In genomic region chr12:71439613-71440392, GRCh38 we compare ENCODE assay signal across 8 cellular contexts. TPM values are rescaled to one million over a fixed set of nuclear protein-coding genes. Genes with fewer than 3 reads are reported as not detected.
DNase-seq lines count a peak whose midpoint lies in the region; ATAC-seq and TF ChIP-seq lines count a peak whose summit lies in the region.

TSS of gene LGR5 (plus strand) at chr12:71439798. CDS start at chr12:71440081, 283 bp downstream.

- no peaks in the 10 kb centered on the region for H4K20me1 ChIP-seq in PC-3 (ENCODE audit: low read length)

- peak within 1 kb of the TSS; percentile 62 for H3K4me3 ChIP-seq in H7 (ENCODE audit: insufficient read depth, low read depth, low read length)
- H3K4me3 ChIP-seq in PC-3 (ENCODE audit: low read length) = peak within 1 kb of the TSS; percentile 66

- POLR2A ChIA-PET in PC-3 (lab: Charles Lee; ENCODE audit: unreplicated experiment) = no interaction called here

- H3K36me3 Mint-ChIP-seq in chondrocyte (ENCODE audit: low read depth) = peaks cover 2% of the 10 kb centered on the region
- peaks cover 11 to 16% of the 10 kb centered on the region in 2 donors for H3K36me3 Mint-ChIP-seq in stimulated activated naive B cell treated with anti-CD40 and anti-IgM and Interleukin-4, amounts not matched to agents 10 μg/mL and 1 μg/mL and 100 μg/mL, for 72 hours

- H3K9me3 Mint-ChIP-seq in chondrocyte (ENCODE audit: low read depth) = peaks cover 12% of the 10 kb centered on the region
- H3K9me3 Mint-ChIP-seq in stimulated activated naive B cell treated with anti-CD40 and anti-IgM and Interleukin-4, amounts not matched to agents 10 μg/mL and 1 μg/mL and 100 μg/mL, for 72 hours = peaks cover 12 to 22% of the 10 kb centered on the region in 2 donors

- no peak for TF ChIP-seq CTCF in PC-3 (conservative IDR thresholded peaks at IDR 0.05; ENCODE audit: low read depth, low read length)
- TF ChIP-seq CTCF in chondrocyte (IDR thresholded peaks at IDR 0.05) = peak; percentile 29

- H3K27ac ChIP-seq in PC-3 (ENCODE audit: low read length) (no peak within 1 kb of the TSS), layer of hippocampus (ENCODE audit: low read depth, low read length) (peak within 1 kb of the TSS; percentile 19)

- intact Hi-C loops in PC-3 (cut with micrococcal nuclease) = no loop called here

- ATAC-seq in PC-3 = peak; percentile 67
- ATAC-seq in stimulated activated naive B cell treated with anti-CD40 and anti-IgM and Interleukin-4, amounts not matched to agents 10 μg/mL and 1 μg/mL and 100 μg/mL, for 72 hours (replicated peaks) = peak; percentile 67 to 68

- peaks cover 40% of the 10 kb centered on the region for H3K4me1 Mint-ChIP-seq in chondrocyte (ENCODE audit: low read depth)
- H3K4me1 Mint-ChIP-seq in stimulated activated naive B cell treated with anti-CD40 and anti-IgM and Interleukin-4, amounts not matched to agents 10 μg/mL and 1 μg/mL and 100 μg/mL, for 72 hours = peaks cover 21 to 36% of the 10 kb centered on the region in 2 donors

- H3K36me3 ChIP-seq in H7 (replicated peaks; ENCODE audit: control insufficient read depth, insufficient read depth, low read length) (no peaks in the 10 kb centered on the region), PC-3 (ENCODE audit: low read depth, low read length) (no peaks in the 10 kb centered on the region)

- H3K27me3 ChIP-seq in H7 (ENCODE audit: control insufficient read depth, insufficient read depth, low read length) = peaks cover 56% of the 10 kb centered on the region
- peaks cover 66% of the 10 kb centered on the region for H3K27me3 ChIP-seq in PC-3 (ENCODE audit: low read length)
- peaks cover 2% of the 10 kb centered on the region for H3K27me3 ChIP-seq in layer of hippocampus (ENCODE audit: control insufficient read depth, insufficient read depth, low read length)

- DNase-seq in C1 segment of cervical spinal cord (lab: John Stamatoyannopoulos, UW) (peak in 11 of 14 donors; percentile 32 to 79 (median 64)), H7 (peak; percentile 77), PC-3 (peak; percentile 15), chondrocyte (ENCODE audit: low spot score) (peak; percentile 79), NCI-H446 treated with DMSO at 0.1 percent for 48 hours (lab: John Stamatoyannopoulos, UW) (no peak), GF-D8 (lab: John Stamatoyannopoulos, UW) (no peak)
- peak; percentile 6 for DNase-seq in stimulated activated naive B cell treated with anti-CD40 and anti-IgM and Interleukin-4, amounts not matched to agents 10 μg/mL and 1 μg/mL and 100 μg/mL, for 72 hours

- H3K9ac ChIP-seq in PC-3 (ENCODE audit: low read length) = no peak within 1 kb of the TSS

- CTCF ChIA-PET in PC-3 (lab: Charles Lee) = interaction anchor here (0.5 kb wide), 1 partner anchor 64 kb away, joined by 3 read pairs; no protein-coding TSS in a partner anchor

- BruUV-seq in PC-3 (replicated peaks; lab: Mats Ljungman, UMichigan) = no TSS peak

- H2AFZ ChIP-seq in PC-3 (ENCODE audit: low read length) = peak within 1 kb of the TSS; percentile 78

- peaks cover 7% of the 10 kb centered on the region for H3K27me3 Mint-ChIP-seq in chondrocyte (ENCODE audit: low read depth)
- H3K27me3 Mint-ChIP-seq in stimulated activated naive B cell treated with anti-CD40 and anti-IgM and Interleukin-4, amounts not matched to agents 10 μg/mL and 1 μg/mL and 100 μg/mL, for 72 hours = peaks cover 40 to 50% of the 10 kb centered on the region in 2 donors

- H3K9me2 ChIP-seq in PC-3 (replicated peaks; ENCODE audit: low read length) = no peaks in the 10 kb centered on the region

- 0 out of 2 replicates have a peak, but pooled peaks cover 2% of the 10 kb centered on the region for H3K9me3 ChIP-seq in PC-3 (ENCODE audit: low read length)

- no peaks in the 10 kb centered on the region for H3F3A ChIP-seq in PC-3 (ENCODE audit: low read length, unreplicated experiment)

- peaks cover 18% of the 10 kb centered on the region for H3K4me1 ChIP-seq in PC-3 (ENCODE audit: insufficient read depth, low read length)

- peak within 1 kb of the TSS; percentile 75 for H3K27ac Mint-ChIP-seq in chondrocyte (ENCODE audit: unreplicated experiment)
- H3K27ac Mint-ChIP-seq in stimulated activated naive B cell treated with anti-CD40 and anti-IgM and Interleukin-4, amounts not matched to agents 10 μg/mL and 1 μg/mL and 100 μg/mL, for 72 hours = peak within 1 kb of the TSS; percentile 75

- no peaks in the 10 kb centered on the region for H3K79me2 ChIP-seq in PC-3 (ENCODE audit: low read length)

- H3K4me2 ChIP-seq in PC-3 (ENCODE audit: low read length) = peak within 1 kb of the TSS; percentile 85

- peak within 1 kb of the TSS; percentile 77 for H3K4me3 Mint-ChIP-seq in chondrocyte (ENCODE audit: unreplicated experiment)
- H3K4me3 Mint-ChIP-seq in stimulated activated naive B cell treated with anti-CD40 and anti-IgM and Interleukin-4, amounts not matched to agents 10 μg/mL and 1 μg/mL and 100 μg/mL, for 72 hours = peak within 1 kb of the TSS; percentile 88 to 89

RNA-seq across cellular contexts. Expression of gene LGR5, which starts in this region (rescaled TPM):
- total RNA-seq in H7 (2014; rRNA removed; shearing (Covaris generic)) = 0.78 and 2.9 TPM in 2 replicates
- total RNA-seq in PC-3 (2014; rRNA removed) (0.04 and 0.46 TPM in 2 replicates), chondrocyte (13.8 to 31.0 TPM (median 14.3 TPM) in 3 replicates)

Comparison
In these comparisons a context has a peak if more than half of its experiments do, and no peak if none do; other contexts are left out.
1. Peak in DNase-seq, ATAC-seq, H3K4me3 ChIP-seq and H3K4me2 ChIP-seq in PC-3; RNA of the gene not detected or under 1 TPM.
2. DNase-seq: peak in C1 segment of cervical spinal cord (11 of 14), H7 (single experiment), chondrocyte (single experiment) and stimulated activated naive B cell treated with anti-CD40 and anti-IgM and Interleukin-4, amounts not matched to agents 10 μg/mL and 1 μg/mL and 100 μg/mL, for 72 hours (single experiment); none in NCI-H446 treated with DMSO at 0.1 percent for 48 hours (single experiment) and GF-D8 (single experiment).